Comparison of ENCODE assay signal across 8 cellular contexts in the genomic region with DNA sequence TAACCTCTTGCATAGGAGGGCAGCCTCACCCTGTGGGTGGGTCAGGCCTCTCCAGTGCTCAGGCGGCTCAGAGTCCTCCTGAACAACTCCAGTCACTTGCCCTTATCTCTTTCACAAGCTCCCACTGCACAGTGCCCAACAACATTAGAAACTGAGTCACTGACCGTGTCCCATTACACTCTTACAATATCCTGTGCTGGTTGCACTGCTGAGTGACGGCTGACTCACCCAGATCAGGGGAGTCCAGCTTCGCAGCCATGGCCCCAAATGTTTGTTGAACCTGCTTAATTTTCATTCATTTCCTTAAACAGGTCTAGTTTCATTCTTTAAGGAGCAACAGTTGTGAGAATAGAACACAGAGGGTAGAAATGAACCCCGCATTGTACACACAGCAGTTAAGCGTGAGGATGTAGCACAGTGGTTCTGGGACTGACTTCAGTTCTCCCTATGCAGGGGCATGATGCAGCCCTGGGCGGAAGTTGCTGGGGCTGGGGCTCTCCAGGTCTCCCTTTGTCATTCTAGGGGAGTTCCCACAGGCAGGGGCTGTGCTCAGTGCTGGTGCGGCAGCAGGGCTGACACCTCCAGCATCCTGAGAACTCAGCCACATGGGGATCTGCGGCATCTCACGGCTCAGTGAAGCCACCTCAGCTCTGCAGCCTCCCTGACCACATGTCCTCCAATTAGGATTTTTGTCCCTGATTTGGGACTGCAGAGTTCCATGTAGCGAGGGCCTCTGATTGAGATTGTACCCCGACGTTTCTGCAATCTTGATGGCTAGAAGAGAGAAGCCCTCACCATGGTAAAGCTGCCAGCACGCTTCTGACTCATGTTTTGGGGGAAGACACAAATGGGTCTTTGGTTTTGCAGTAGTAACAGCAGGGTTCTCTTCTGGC. TPM values are rescaled to one million over a fixed set of nuclear protein-coding genes. Genes with fewer than 3 reads are reported as not detected.
A peak's percentile ranks its signal among the peaks of the same experiment; 100 is the strongest.
DNase-seq lines count a peak whose midpoint lies in the region; ATAC-seq and TF ChIP-seq lines count a peak whose summit lies in the region.

No MANE protein-coding gene starts in this region.

- TF ChIP-seq EP300 in upper lobe of left lung (IDR thresholded peaks at IDR 0.05): no peak

- H3K4me3 Mint-ChIP-seq in activated T-helper 17 cell treated with anti-CD3 and anti-CD28 coated beads, Interleukin-2, amount 50 U/mL, for 72 hours: peak overlapping the region; percentile 82

- no peaks in the 10 kb centered on the region; the same call in 1 of the 2 replicates for H3K9me3 ChIP-seq in DOHH2 (ENCODE audit: control insufficient read depth, insufficient read depth, low read length)
- no peaks in the 10 kb centered on the region for H3K9me3 ChIP-seq in left lung
- peaks cover 0 to 5% (median 0%) of the 10 kb centered on the region in 4 donors for H3K9me3 ChIP-seq in upper lobe of left lung

- ATAC-seq in GM21576 (IDR thresholded peaks at IDR 0.05; ENCODE audit: unreplicated experiment) (peak; percentile 72), left lung (peak; percentile 2), upper lobe of left lung (ENCODE audit: low FRiP score in 2 of 2) (no peak)
- ATAC-seq in activated T-helper 17 cell treated with anti-CD3 and anti-CD28 coated beads, Interleukin-2, amount 50 U/mL, for 72 hours (replicated peaks): peak; percentile 81

- H3K27ac Mint-ChIP-seq in activated T-helper 17 cell treated with anti-CD3 and anti-CD28 coated beads, Interleukin-2, amount 50 U/mL, for 72 hours: peak overlapping the region; percentile 96

- H3K36me3 Mint-ChIP-seq in activated T-helper 17 cell treated with anti-CD3 and anti-CD28 coated beads, Interleukin-2, amount 50 U/mL, for 72 hours (ENCODE audit: low read depth): peaks cover 62% of the 10 kb centered on the region

- H3K4me1 ChIP-seq in DOHH2 (ENCODE audit: control insufficient read depth, low read length) (peaks cover 52% of the 10 kb centered on the region), left lung (peaks cover 14 to 61% of the 10 kb centered on the region in 2 donors), upper lobe of left lung (peaks cover 32 to 74% (median 58%) of the 10 kb centered on the region in 4 donors)

- TF ChIP-seq CTCF in DOHH2 (IDR thresholded peaks at IDR 0.05; ENCODE audit: low read depth, low read length, poor library complexity, severe bottlenecking) (no peak), left lung (IDR thresholded peaks at IDR 0.05) (no peak), upper lobe of left lung (IDR thresholded peaks at IDR 0.05) (no peak)

- H3K4me3 ChIP-seq in DOHH2 (ENCODE audit: low read length) (peak overlapping the region; percentile 16), left lung (no peak overlapping the region), upper lobe of left lung (no peak overlapping the region)

- H3K27ac ChIP-seq in DOHH2 (ENCODE audit: low read depth, low read length) (peak overlapping the region; percentile 22; the same call in 1 of the 2 replicates), left lung (peak overlapping the region in 1 of 2 donors; percentile 53), upper lobe of left lung (peak overlapping the region in 1 of 4 donors; percentile 35)

- H3K27me3 Mint-ChIP-seq in activated T-helper 17 cell treated with anti-CD3 and anti-CD28 coated beads, Interleukin-2, amount 50 U/mL, for 72 hours: no peaks in the 10 kb centered on the region

- H4K20me1 ChIP-seq in DOHH2 (ENCODE audit: control insufficient read depth, insufficient read depth, low read depth, low read length): no peaks in the 10 kb centered on the region

- H3K4me1 Mint-ChIP-seq in activated T-helper 17 cell treated with anti-CD3 and anti-CD28 coated beads, Interleukin-2, amount 50 U/mL, for 72 hours: peaks cover 75% of the 10 kb centered on the region

- H3K27me3 ChIP-seq in DOHH2 (ENCODE audit: control insufficient read depth, low read length): no peaks in the 10 kb centered on the region
- H3K27me3 ChIP-seq in left lung: no peaks in the 10 kb centered on the region
- H3K27me3 ChIP-seq in upper lobe of left lung: no peaks in the 10 kb centered on the region

- TF ChIP-seq POLR2A in upper lobe of left lung (IDR thresholded peaks at IDR 0.05): no peak

- intact Hi-C loops in left lung (cut with DNase I): no loop called here

- H3F3A ChIP-seq in DOHH2 (ENCODE audit: control insufficient read depth, insufficient read depth): 0 out of 2 replicates have a peak, but pooled peaks cover 2% of the 10 kb centered on the region

- peak overlapping the region; percentile 44 for H3K4me2 ChIP-seq in DOHH2 (ENCODE audit: low read length)

- no peaks in the 10 kb centered on the region for H3K9me2 ChIP-seq in DOHH2 (replicated peaks; ENCODE audit: control insufficient read depth, low read length)

- WGBS in upper lobe of left lung, 2 donors: 81 to 86% methylated on average over 10 to 14 of the region's 14 CpGs

- DNase-seq in LHCN-M2 (ENCODE audit: low read depth): peak; percentile 81
- no peak for DNase-seq in left lung
- peak; percentile 63 for DNase-seq in stromal cell of bone marrow (ENCODE audit: low read depth)
- no peak for DNase-seq in NCI-H510A treated with DMSO at 0.1 percent for 48 hours (lab: John Stamatoyannopoulos, UW)
- no peak for DNase-seq in upper lobe of left lung

- H3K79me2 ChIP-seq in DOHH2 (ENCODE audit: control insufficient read depth, low read length): no peaks in the 10 kb centered on the region

- peaks cover 6% of the 10 kb centered on the region for H3K9me3 Mint-ChIP-seq in activated T-helper 17 cell treated with anti-CD3 and anti-CD28 coated beads, Interleukin-2, amount 50 U/mL, for 72 hours

- H3K36me3 ChIP-seq in DOHH2 (ENCODE audit: control insufficient read depth, low read length) (no peaks in the 10 kb centered on the region), left lung (peaks cover 0 to 7% of the 10 kb centered on the region in 2 donors), upper lobe of left lung (peaks cover 0 to 18% (median 5%) of the 10 kb centered on the region in 4 donors)

RNA-seq across cellular contexts. Expression of gene GPR68, which starts 16.1 kb away (rescaled TPM):
- total RNA-seq in LHCN-M2 (2014; rRNA removed) (6.5 and 8.6 TPM in 2 replicates), left lung (1 to 10 TPM; 3.9 to 4.2 TPM), upper lobe of left lung (1 to 10 TPM; 1.2 to 8.4 (median 3.3) TPM)
- polyA plus RNA-seq in LHCN-M2 (2012): 2.4 TPM
- 10 to 100 TPM; 36.8 to 44.8 TPM for total RNA-seq in activated T-helper 17 cell treated with anti-CD3 and anti-CD28 coated beads, Interleukin-2, amount 50 U/mL, for 72 hours

Comparison
In these comparisons a context has a peak if more than half of its experiments do, and no peak if none do; other contexts are left out.
1. ATAC-seq: peak in GM21576 (single experiment), activated T-helper 17 cell treated with anti-CD3 and anti-CD28 coated beads, Interleukin-2, amount 50 U/mL, for 72 hours (single experiment) and left lung (single experiment); none in upper lobe of left lung (0 of 2).
2. DNase-seq: peak in LHCN-M2 (single experiment) and stromal cell of bone marrow (single experiment); none in left lung (0 of 2), NCI-H510A treated with DMSO at 0.1 percent for 48 hours (single experiment) and upper lobe of left lung (0 of 2).